In the genomic region with DNA sequence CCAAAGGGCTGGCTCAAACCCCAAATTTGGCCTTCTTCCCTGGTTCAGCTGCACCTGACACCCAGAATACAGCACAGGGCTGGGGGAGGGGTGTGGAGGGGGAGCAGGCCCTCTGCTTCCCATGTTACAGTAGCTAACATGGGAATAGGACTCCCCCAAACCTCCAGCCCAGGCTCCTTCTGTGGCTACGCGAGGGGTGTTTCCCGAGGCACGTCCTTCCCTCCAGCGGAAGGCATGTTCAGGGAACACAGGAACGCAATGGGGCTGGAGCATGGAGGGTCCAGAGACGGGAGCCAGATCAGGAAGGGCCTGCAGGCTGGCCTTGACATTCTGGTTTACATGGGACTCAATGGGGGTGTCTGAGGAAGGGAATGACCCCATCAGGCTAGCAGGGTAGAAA, we compare ENCODE assay signal across 1 cellular context.
TF ChIP-seq lines count a peak whose summit lies in the region.

No MANE protein-coding gene starts in this region.

TF ChIP-seq in GM23338, 12 proteins besides CTCF, POLR2A, EP300 and RAD21:
- no peak for TF ChIP-seq ZNF331 (CRISPR knock-in tag; IDR thresholded peaks at IDR 0.05; ENCODE audit: low read depth)
- TF ChIP-seq NANOG (IDR thresholded peaks at IDR 0.05; ENCODE audit: borderline replicate concordance) = no peak
- no peak for TF ChIP-seq EZH2phosphoT487 (IDR thresholded peaks at IDR 0.05; ENCODE audit: unreplicated experiment)
- TF ChIP-seq STAT1 (IDR thresholded peaks at IDR 0.05; ENCODE audit: unreplicated experiment) = no peak
- TF ChIP-seq REST (IDR thresholded peaks at IDR 0.05; ENCODE audit: unreplicated experiment) = no peak
- no peak for TF ChIP-seq POLR2AphosphoS5 (IDR thresholded peaks at IDR 0.05; ENCODE audit: low read depth)
- TF ChIP-seq JUNB (IDR thresholded peaks at IDR 0.05; ENCODE audit: unreplicated experiment) = no peak
- no peak for TF ChIP-seq EZH2 (IDR thresholded peaks at IDR 0.05; ENCODE audit: low read depth, unreplicated experiment)
- TF ChIP-seq ZNF114 (CRISPR knock-in tag; IDR thresholded peaks at IDR 0.05) = no peak
- no peak for TF ChIP-seq ETS1 (IDR thresholded peaks at IDR 0.05)
